ENCODE assay signal across 29 cellular contexts in genomic region chr18:56988022-56988421, GRCh38.
"Had no signal": no experiment of that assay in that cellular context is flagged by ENCODE, and none has a peak within 500 bp of the region (broad histone marks: within the 10 kb centered on the region; RNA-seq: fewer than 3 reads in every experiment).

No MANE protein-coding gene starts in this region.

- H3K4me1 Mint-ChIP-seq: activated naive CD4-positive, alpha-beta T cell treated with anti-CD3 and anti-CD28 coated beads, Interleukin-2, amount 50 U/mL, for 24 hours; immature natural killer cell; nephron progenitor cell; stimulated activated naive B cell treated with anti-CD40 and anti-IgM and Interleukin-4, amounts not matched to agents 10 μg/mL and 1 μg/mL and 100 μg/mL, for 72 hours had no signal

- H3K27ac ChIP-seq: heart left ventricle, pancreas, psoas muscle, stomach, thyroid gland, upper lobe of left lung, VCaP had no signal

- H3K4me1 ChIP-seq: psoas muscle, thyroid gland, upper lobe of left lung had no signal

- H3K9me3 Mint-ChIP-seq: activated CD4-positive, alpha-beta memory T cell treated with anti-CD3 and anti-CD28 coated beads, Interleukin-2, amount 10 ng/mL, durations not matched to agents 7 days and 5 days; activated CD4-positive, alpha-beta T cell treated with anti-CD3 and anti-CD28 coated beads, Interleukin-2, amount 10 ng/mL, durations not matched to agents 24 days and 14 days; activated naive CD4-positive, alpha-beta T cell treated with anti-CD3 and anti-CD28 coated beads, Interleukin-2, amount 50 U/mL, for 24 hours; activated naive CD8-positive, alpha-beta T cell treated with anti-CD3 and anti-CD28 coated beads, Interleukin-2, amount 50 U/mL, for 24 hours; activated T-cell treated with anti-CD3 and anti-CD28 coated beads, Interleukin-2, amount 50 U/mL, for 4 hours; activated T-helper 17 cell treated with anti-CD3 and anti-CD28 coated beads, Interleukin-2, amount 50 U/mL, for 72 hours; immature natural killer cell; nephron progenitor cell had no signal

- H3K4me3 Mint-ChIP-seq: activated CD4-positive, alpha-beta memory T cell treated with anti-CD3 and anti-CD28 coated beads, Interleukin-2, amount 10 ng/mL, durations not matched to agents 7 days and 5 days; activated CD4-positive, alpha-beta T cell treated with anti-CD3 and anti-CD28 coated beads, Interleukin-2, amount 10 ng/mL, durations not matched to agents 24 days and 14 days; activated naive CD4-positive, alpha-beta T cell treated with anti-CD3 and anti-CD28 coated beads, Interleukin-2, amount 50 U/mL, for 24 hours; activated naive CD8-positive, alpha-beta T cell treated with anti-CD3 and anti-CD28 coated beads, Interleukin-2, amount 50 U/mL, for 24 hours; activated T-cell treated with anti-CD3 and anti-CD28 coated beads, Interleukin-2, amount 50 U/mL, for 4 hours; activated T-helper 17 cell treated with anti-CD3 and anti-CD28 coated beads, Interleukin-2, amount 50 U/mL, for 72 hours; immature natural killer cell; nephron progenitor cell; stimulated activated naive B cell treated with anti-CD40 and anti-IgM and Interleukin-4, amounts not matched to agents 10 μg/mL and 1 μg/mL and 100 μg/mL, for 72 hours had no signal

- H3K36me3 ChIP-seq: heart left ventricle, pancreas, stomach, thyroid gland, upper lobe of left lung had no signal

- H3K27me3 Mint-ChIP-seq: activated CD4-positive, alpha-beta memory T cell treated with anti-CD3 and anti-CD28 coated beads, Interleukin-2, amount 10 ng/mL, durations not matched to agents 7 days and 5 days; activated CD4-positive, alpha-beta T cell treated with anti-CD3 and anti-CD28 coated beads, Interleukin-2, amount 10 ng/mL, durations not matched to agents 24 days and 14 days; activated naive CD4-positive, alpha-beta T cell treated with anti-CD3 and anti-CD28 coated beads, Interleukin-2, amount 50 U/mL, for 24 hours; activated naive CD8-positive, alpha-beta T cell treated with anti-CD3 and anti-CD28 coated beads, Interleukin-2, amount 50 U/mL, for 24 hours; activated T-helper 17 cell treated with anti-CD3 and anti-CD28 coated beads, Interleukin-2, amount 50 U/mL, for 72 hours; stimulated activated naive B cell treated with anti-CD40 and anti-IgM and Interleukin-4, amounts not matched to agents 10 μg/mL and 1 μg/mL and 100 μg/mL, for 72 hours had no signal

- DNase-seq: activated CD4-positive, alpha-beta memory T cell treated with anti-CD3 and anti-CD28 coated beads, Interleukin-2, amount 10 ng/mL, durations not matched to agents 7 days and 5 days; activated CD4-positive, alpha-beta T cell treated with anti-CD3 and anti-CD28 coated beads, Interleukin-2, amount 10 ng/mL, durations not matched to agents 24 days and 14 days; activated CD4-positive, CD25-positive, alpha-beta regulatory T cell treated with anti-CD3 and anti-CD28 coated beads, Interleukin-2, amount 50 U/mL, for 72 hours; activated CD8-positive, alpha-beta memory T cell treated with anti-CD3 and anti-CD28 coated beads, Interleukin-2, amount 50 U/mL, for 48 hours; activated gamma-delta T cell treated with Interleukin-2 at 50 U/mL for 16 hours; activated naive CD8-positive, alpha-beta T cell treated with anti-CD3 and anti-CD28 coated beads, Interleukin-2, amount 50 U/mL, for 24 hours; activated T-cell treated with anti-CD3 and anti-CD28 coated beads, Interleukin-2, amount 50 U/mL, for 4 hours; amygdala; central memory CD4-positive, alpha-beta T cell; foreskin fibroblast; heart left ventricle; hypothalamus; immature natural killer cell; kidney; left colon; mammary epithelial cell; nephron progenitor cell; pancreas; psoas muscle; stimulated activated CD4-positive, alpha-beta T cell treated with anti-CD3 and anti-CD28 coated beads, Interleukin-15, amount 100 ng/mL, for 24 hours; stimulated activated CD4-positive, alpha-beta T cell treated with anti-CD3 and anti-CD28 coated beads, Interleukin-2, amount 100 ng/mL, for 24 hours; stimulated activated naive B cell treated with anti-CD40 and anti-IgM and Interleukin-4, amounts not matched to agents 10 μg/mL and 1 μg/mL and 100 μg/mL, for 72 hours; stomach; thyroid gland; upper lobe of left lung had no signal

- H3K9me3 ChIP-seq: heart left ventricle, pancreas, psoas muscle, stomach, thyroid gland, upper lobe of left lung had no signal

- H3K27me3 ChIP-seq: heart left ventricle, pancreas, stomach, thyroid gland, upper lobe of left lung had no signal

- H3K27ac Mint-ChIP-seq: activated CD4-positive, alpha-beta memory T cell treated with anti-CD3 and anti-CD28 coated beads, Interleukin-2, amount 10 ng/mL, durations not matched to agents 7 days and 5 days; activated CD4-positive, alpha-beta T cell treated with anti-CD3 and anti-CD28 coated beads, Interleukin-2, amount 10 ng/mL, durations not matched to agents 24 days and 14 days; activated naive CD4-positive, alpha-beta T cell treated with anti-CD3 and anti-CD28 coated beads, Interleukin-2, amount 50 U/mL, for 24 hours; activated naive CD8-positive, alpha-beta T cell treated with anti-CD3 and anti-CD28 coated beads, Interleukin-2, amount 50 U/mL, for 24 hours; activated T-helper 17 cell treated with anti-CD3 and anti-CD28 coated beads, Interleukin-2, amount 50 U/mL, for 72 hours; immature natural killer cell; nephron progenitor cell; stimulated activated naive B cell treated with anti-CD40 and anti-IgM and Interleukin-4, amounts not matched to agents 10 μg/mL and 1 μg/mL and 100 μg/mL, for 72 hours had no signal

- H3K4me3 ChIP-seq: heart left ventricle, pancreas, psoas muscle, stomach, thyroid gland, upper lobe of left lung had no signal

- ATAC-seq: activated naive CD8-positive, alpha-beta T cell treated with anti-CD3 and anti-CD28 coated beads, Interleukin-2, amount 50 U/mL, for 24 hours; activated T-cell treated with anti-CD3 and anti-CD28 coated beads, Interleukin-2, amount 50 U/mL, for 4 hours; activated T-helper 17 cell treated with anti-CD3 and anti-CD28 coated beads, Interleukin-2, amount 50 U/mL, for 72 hours; esophagus mucosa; heart left ventricle; left colon; pancreas; psoas muscle; stimulated activated naive B cell treated with anti-CD40 and anti-IgM and Interleukin-4, amounts not matched to agents 10 μg/mL and 1 μg/mL and 100 μg/mL, for 72 hours had no signal
